In the genomic region with DNA sequence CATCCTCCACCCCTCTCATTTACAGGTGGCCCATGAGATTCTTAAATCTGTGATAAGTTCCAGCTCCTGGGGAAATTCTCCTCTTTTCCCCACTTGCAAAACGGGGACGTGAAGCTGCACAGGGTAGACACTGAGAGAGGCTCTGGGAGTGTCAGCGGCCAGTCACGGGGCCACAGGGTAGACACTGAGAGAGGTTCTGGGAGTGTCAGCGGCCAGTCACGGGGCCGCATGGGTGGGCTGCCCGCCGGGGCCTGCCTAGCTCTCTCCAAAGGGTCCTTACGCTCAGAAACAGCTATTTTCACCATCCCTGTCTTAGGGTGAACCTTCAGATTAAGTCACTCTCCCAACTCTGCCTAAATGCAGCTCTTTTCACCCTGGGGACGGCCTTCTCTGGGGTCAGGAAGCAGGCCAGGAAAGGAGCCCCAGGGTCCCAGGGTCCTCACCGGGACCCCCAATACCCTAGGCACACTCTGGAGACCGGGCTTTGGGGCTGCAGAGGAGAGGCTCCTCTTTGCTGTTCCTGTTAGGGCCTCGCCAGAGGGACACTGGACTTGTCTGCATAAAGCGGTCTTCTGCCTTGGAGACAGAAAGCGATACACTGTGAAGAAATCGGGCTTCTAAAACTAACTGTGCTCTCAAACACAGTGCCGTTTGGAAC, we compare ENCODE assay signal across 8 cellular contexts. TPM values are rescaled to one million over a fixed set of nuclear protein-coding genes. Genes with fewer than 3 reads are reported as not detected.
DNase-seq lines count a peak whose midpoint lies in the region; ATAC-seq and TF ChIP-seq lines count a peak whose summit lies in the region.

No MANE protein-coding gene starts in this region.

- peaks cover 66% of the 10 kb centered on the region for H3K79me2 ChIP-seq in OCI-LY7 (ENCODE audit: insufficient read depth, low read depth, low read length)

- CTCF ChIA-PET in OCI-LY7 (lab: Charles Lee; ENCODE audit: unreplicated experiment): interaction anchor here (0.6 to 1.7 kb wide), 5 partner anchors 17 to 232 kb away, joined by 3 to 7 read pairs (median 4); no protein-coding TSS in a partner anchor

- peak overlapping the region; percentile 74 for H3K4me2 ChIP-seq in OCI-LY7 (ENCODE audit: low read length)

- peak overlapping the region; percentile 90 for H3K4me3 ChIP-seq in OCI-LY7 (ENCODE audit: low read depth, low read length, poor library complexity, severe bottlenecking)

- no peak for TF ChIP-seq CTCF in GM13976 (IDR thresholded peaks at IDR 0.05; ENCODE audit: borderline replicate concordance, control extremely low read depth, extremely low read depth, insufficient read depth, missing control alignments)
- TF ChIP-seq CTCF in OCI-LY7 (conservative IDR thresholded peaks at IDR 0.05; ENCODE audit: low read length): no peak

- TF ChIP-seq POLR2A in erythroblast (IDR thresholded peaks at IDR 0.05; ENCODE audit: low read length): peak; percentile 68

- POLR2A ChIA-PET in OCI-LY7 (lab: Charles Lee): interaction anchor here (0.8 to 7.9 kb wide), 6 partner anchors 10 to 98 kb away, joined by 3 to 132 read pairs (median 4); no protein-coding TSS in a partner anchor

- peak; percentile 71 for ATAC-seq in sciatic nerve
- ATAC-seq in HG02938 (IDR thresholded peaks at IDR 0.05; ENCODE audit: unreplicated experiment): no peak
- no peak for ATAC-seq in GM19463 (IDR thresholded peaks at IDR 0.05; ENCODE audit: unreplicated experiment)

- BruUV-seq in OCI-LY7 (replicated peaks; lab: Mats Ljungman, UMichigan): no TSS peak

- no peaks in the 10 kb centered on the region for H3K9me3 ChIP-seq in OCI-LY7 (ENCODE audit: low read length)

- H4K20me1 ChIP-seq in OCI-LY7 (ENCODE audit: insufficient read depth, low read length): no peaks in the 10 kb centered on the region

- intact Hi-C loops in OCI-LY7 (cut with micrococcal nuclease; ENCODE audit: unreplicated experiment) (loop anchor here (1.0 to 10.0 kb wide), 5 partner anchors 19 to 462 kb away; no protein-coding TSS in a partner anchor), sciatic nerve (cut with DNase I) (no loop called here)

- H2AFZ ChIP-seq in OCI-LY7 (ENCODE audit: low read length): peak overlapping the region; percentile 4; the same call in 1 of the 2 replicates

- H3K36me3 ChIP-seq in OCI-LY7 (ENCODE audit: insufficient read depth, low read length): peaks cover 21% of the 10 kb centered on the region

- H3K27ac ChIP-seq in OCI-LY7 (ENCODE audit: low read depth, low read length, poor library complexity, severe bottlenecking): peak overlapping the region; percentile 76

- peaks cover 48% of the 10 kb centered on the region for H3K4me1 ChIP-seq in OCI-LY7 (ENCODE audit: insufficient read depth, low read length, poor library complexity, severe bottlenecking)

- in situ Hi-C loops in GM13976 (cut with MboI; ENCODE audit: low sequenced_read_pairs, unreplicated experiment): no loop called here

- peak; percentile 64 for DNase-seq in GM13976 (ENCODE audit: low spot score)
- DNase-seq in OCI-LY7 (ENCODE audit: low spot score): peak; percentile 43
- DNase-seq in erythroblast (lab: John Stamatoyannopoulos, UW): peak; percentile 73 to 76
- no peak for DNase-seq in sciatic nerve (ENCODE audit: low spot score)
- no peak for DNase-seq in T1000 (lab: John Stamatoyannopoulos, UW)
- no peak for DNase-seq in iPS-NIHi11 (ENCODE audit: low spot score)

- no peaks in the 10 kb centered on the region for H3K9me2 ChIP-seq in OCI-LY7 (ENCODE audit: insufficient read depth, low read length)

RNA-seq across cellular contexts. Expression of gene FAM78A, which starts 1.5 kb away (rescaled TPM):
- total RNA-seq in OCI-LY7 (2014; rRNA removed; shearing (Covaris generic)): 17.8 and 25.0 TPM in 2 replicates
- total RNA-seq in OCI-LY7 (2022): 35.0 and 38.4 TPM in 2 replicates
- 4.2 TPM for total RNA-seq in sciatic nerve

RNA-seq across cellular contexts. Expression of gene PLPP7, which starts 14.7 kb away (rescaled TPM):
- 0.16 and 0.46 TPM in 2 replicates for total RNA-seq in OCI-LY7 (2014; rRNA removed; shearing (Covaris generic))
- 0.11 and 0.28 TPM in 2 replicates for total RNA-seq in OCI-LY7 (2022)
- total RNA-seq in sciatic nerve: 8.6 TPM

Comparison
In these comparisons a context has a peak if more than half of its experiments do, and no peak if none do; other contexts are left out.
1. DNase-seq: peak in GM13976 (single experiment), OCI-LY7 (single experiment) and erythroblast (2 of 2); none in sciatic nerve (single experiment), T1000 (single experiment) and iPS-NIHi11 (single experiment).